Comparison of ENCODE assay signal across 8 cellular contexts in the genomic region with DNA sequence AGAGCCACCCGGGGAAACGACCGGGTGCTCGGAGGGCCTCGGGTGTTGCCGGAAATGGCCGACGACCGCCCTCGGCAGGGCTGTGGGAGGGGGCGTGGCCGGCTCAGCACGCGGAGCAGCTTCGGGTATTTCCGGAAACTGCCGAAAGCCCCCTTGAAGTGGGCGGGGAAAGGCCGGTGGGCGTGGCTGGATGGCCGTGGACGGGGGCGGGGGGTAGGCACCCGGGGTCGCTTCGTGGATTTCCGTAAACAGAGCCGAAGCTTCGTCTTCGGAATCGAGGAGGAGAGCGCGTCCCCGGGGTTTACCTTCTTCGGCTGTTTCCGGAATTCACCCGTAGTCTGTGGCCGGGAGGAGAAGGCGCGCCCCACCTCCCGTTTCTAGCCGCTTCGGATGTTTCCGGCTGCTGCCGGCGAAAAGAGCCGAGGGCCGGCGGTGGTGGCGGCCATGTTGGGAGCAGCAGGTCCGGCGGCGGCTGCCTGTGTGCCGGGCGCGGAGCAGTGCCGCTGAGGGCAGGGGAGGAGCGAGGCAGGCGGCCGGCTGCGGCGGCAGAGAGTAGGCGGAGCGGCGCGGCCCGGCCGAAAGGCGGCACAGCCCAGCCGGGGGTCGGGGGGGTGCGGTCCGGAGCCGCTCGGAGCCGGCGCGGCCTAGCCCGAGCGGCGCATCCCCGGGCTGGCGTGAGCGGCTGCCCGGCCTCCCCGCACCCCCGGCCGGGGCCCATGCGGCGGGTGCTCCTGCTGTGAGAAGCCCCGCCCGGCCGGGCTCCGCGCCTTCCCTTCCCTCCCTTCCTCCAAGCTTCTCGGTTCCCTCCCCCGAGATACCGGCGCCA. TPM values are rescaled to one million over a fixed set of nuclear protein-coding genes. Genes with fewer than 3 reads are reported as not detected.
DNase-seq lines count a peak whose midpoint lies in the region; ATAC-seq and TF ChIP-seq lines count a peak whose summit lies in the region.

MARK2 (plus strand) TSS at position 429 of the 826 bp plus-strand sequence; CDS start at position 826, 397 bp downstream.

- peaks cover 17 to 59% (median 54%) of the 10 kb centered on the region in 9 donors for H3K4me1 ChIP-seq in heart right ventricle
- peaks cover 46% of the 10 kb centered on the region for H3K4me1 ChIP-seq in upper lobe of right lung

- peaks cover 0 to 26% (median 0%) of the 10 kb centered on the region in 9 donors for H3K36me3 ChIP-seq in heart right ventricle
- H3K36me3 ChIP-seq in upper lobe of right lung: peaks cover 22% of the 10 kb centered on the region

- WGBS in heart right ventricle, 2 donors: 0 to 1% methylated on average over 91 to 99 of the region's 99 CpGs

- H3K27me3 ChIP-seq in heart right ventricle: no peaks in the 10 kb centered on the region
- H3K27me3 ChIP-seq in upper lobe of right lung: no peaks in the 10 kb centered on the region

- DNase-seq in GM13977 (ENCODE audit: low spot score) (peak; percentile 98), NCI-H1694 (lab: John Stamatoyannopoulos, UW) (peak; percentile 95), amniotic stem cell (lab: John Stamatoyannopoulos, UW) (peak; percentile 99), heart right ventricle (peak; percentile 98 to 99), posterior vena cava (ENCODE audit: low spot score) (peak; percentile 99), upper lobe of right lung (peak; percentile 98)

- H3K4me1 Mint-ChIP-seq in T-helper 1 cell treated with Interleukin-12 subunit alpha and Interleukin-12 subunit beta and Interleukin-4 antibody, amounts not matched to agents 30 μg/mL and 1 μg/mL, for 36 hours (ENCODE audit: low read depth): peaks cover 47% of the 10 kb centered on the region

- H3K27ac ChIP-seq in heart right ventricle (peak within 1 kb of the TSS; percentile 70 to 95 (median 86)), upper lobe of right lung (peak within 1 kb of the TSS; percentile 81)

- H3K36me3 Mint-ChIP-seq in T-helper 1 cell treated with Interleukin-12 subunit alpha and Interleukin-12 subunit beta and Interleukin-4 antibody, amounts not matched to agents 30 μg/mL and 1 μg/mL, for 36 hours (ENCODE audit: low read depth): peaks cover 29% of the 10 kb centered on the region

- H3K9me3 Mint-ChIP-seq in T-helper 1 cell treated with Interleukin-12 subunit alpha and Interleukin-12 subunit beta and Interleukin-4 antibody, amounts not matched to agents 30 μg/mL and 1 μg/mL, for 36 hours: no peaks in the 10 kb centered on the region

- H3K9me3 ChIP-seq in heart right ventricle (no peaks in the 10 kb centered on the region), upper lobe of right lung (no peaks in the 10 kb centered on the region)

- intact Hi-C loops in heart right ventricle (cut with DNase I): loop anchor here in 7 of 10 donors (1.0 to 5.0 kb wide), 11 partner anchors 33 to 1443 kb away; partner anchors contain the start of gene ZFTA (in 1 of the 7)
- intact Hi-C loops in posterior vena cava (cut with DNase I): loop anchor here (5.0 to 10.0 kb wide), 2 partner anchors 306 to 313 kb away; no protein-coding TSS in a partner anchor
- intact Hi-C loops in upper lobe of right lung (cut with DNase I): loop anchor here (5.0 to 10.0 kb wide), 2 partner anchors 108 to 316 kb away; no protein-coding TSS in a partner anchor

- no peaks in the 10 kb centered on the region for H3K27me3 Mint-ChIP-seq in T-helper 1 cell treated with Interleukin-12 subunit alpha and Interleukin-12 subunit beta and Interleukin-4 antibody, amounts not matched to agents 30 μg/mL and 1 μg/mL, for 36 hours (ENCODE audit: low read depth)

- TF ChIP-seq CTCF in GM13977 (IDR thresholded peaks at IDR 0.05; ENCODE audit: extremely low read depth, insufficient read depth, missing control alignments) (no peak), heart right ventricle (IDR thresholded peaks at IDR 0.05) (no peak), upper lobe of right lung (IDR thresholded peaks at IDR 0.05) (no peak)

- peak within 1 kb of the TSS; percentile 92 for H3K4me3 Mint-ChIP-seq in T-helper 1 cell treated with Interleukin-12 subunit alpha and Interleukin-12 subunit beta and Interleukin-4 antibody, amounts not matched to agents 30 μg/mL and 1 μg/mL, for 36 hours

- ATAC-seq in HG02884 (IDR thresholded peaks at IDR 0.05; ENCODE audit: unreplicated experiment) (peak; percentile 69), heart right ventricle (peak; percentile 90 to 96 (median 94)), upper lobe of right lung (peak; percentile 93)

- H3K4me3 ChIP-seq in heart right ventricle (peak within 1 kb of the TSS; percentile 54 to 97 (median 92)), upper lobe of right lung (peak within 1 kb of the TSS; percentile 68)

- peak within 1 kb of the TSS; percentile 82 for H3K27ac Mint-ChIP-seq in T-helper 1 cell treated with Interleukin-12 subunit alpha and Interleukin-12 subunit beta and Interleukin-4 antibody, amounts not matched to agents 30 μg/mL and 1 μg/mL, for 36 hours

- in situ Hi-C loops in GM13977 (cut with MboI; ENCODE audit: low pct_unique_long_range_greater_than_20kb, low sequenced_read_pairs, unreplicated experiment): loop anchor here (10.0 kb wide), 1 partner anchor 106 kb away; no protein-coding TSS in a partner anchor

RNA-seq across cellular contexts. Expression of gene MARK2, which starts in this region (rescaled TPM):
- total RNA-seq in heart right ventricle (10 to 100 TPM; 33.8 to 42.7 (median 39.0) TPM), posterior vena cava (10 to 100 TPM; 20.5 to 24.5 TPM), upper lobe of right lung (40.7 TPM)
- 10 to 100 TPM; 12.6 to 18.9 TPM for polyA plus RNA-seq in heart right ventricle

Comparison
In these comparisons a context has a peak if more than half of its experiments do, and no peak if none do; other contexts are left out.
1. Peak in every context shown above with its lines: DNase-seq, ATAC-seq, H3K4me3 ChIP-seq and H3K27ac ChIP-seq.